8 cellular contexts compared by ENCODE assay signal in genomic region chr17:82229686-82230626, GRCh38. TPM values are rescaled to one million over a fixed set of nuclear protein-coding genes. Genes with fewer than 3 reads are reported as not detected.
DNase-seq lines count a peak whose midpoint lies in the region; FAIRE-seq and TF ChIP-seq lines count a peak whose summit lies in the region.

No MANE protein-coding gene starts in this region.

- FAIRE-seq in astrocyte (lab: Jason Lieb, UNC): no peak

- peaks cover 5% of the 10 kb centered on the region for H3K36me3 Mint-ChIP-seq in activated CD4-positive, alpha-beta T cell treated with anti-CD3 and anti-CD28 coated beads, Interleukin-2, amount 10 ng/mL, durations not matched to agents 7 days and 5 days (ENCODE audit: low read depth)
- no peaks in the 10 kb centered on the region for H3K36me3 Mint-ChIP-seq in astrocyte (ENCODE audit: low read depth, unreplicated experiment)

- peaks cover 31% of the 10 kb centered on the region for H3K4me1 ChIP-seq in astrocyte (ENCODE audit: insufficient read depth, low read length)
- peaks cover 3 to 24% (median 12%) of the 10 kb centered on the region in 4 donors for H3K4me1 ChIP-seq in liver (ENCODE audit: control insufficient read depth in 4 of 4, insufficient read depth in 4 of 4, low read length in 3 of 4)
- H3K4me1 ChIP-seq in tibial artery: peaks cover 0 to 53% (median 42%) of the 10 kb centered on the region in 4 donors

- no peak overlapping the region for H2AFZ ChIP-seq in astrocyte (ENCODE audit: low read depth, low read length)

- no peak for DNase-seq in activated CD4-positive, alpha-beta T cell treated with anti-CD3 and anti-CD28 coated beads, Interleukin-2, amount 10 ng/mL, durations not matched to agents 7 days and 5 days
- DNase-seq in activated CD4-positive, alpha-beta T cell treated with anti-CD3 and anti-CD28 coated beads for 48 hours: no peak
- DNase-seq in astrocyte (ENCODE audit: low read depth): no peak
- peak in 1 of 2 donors; percentile 70 for DNase-seq in tibial artery
- no peak for DNase-seq in NCI-H2029 treated with DMSO at 0.1 percent for 48 hours (lab: John Stamatoyannopoulos, UW)
- DNase-seq in NCI-H446 (lab: John Stamatoyannopoulos, UW): no peak
- no peak for DNase-seq in NCI-H524 (lab: John Stamatoyannopoulos, UW)

- no peaks in the 10 kb centered on the region for H3K27me3 Mint-ChIP-seq in activated CD4-positive, alpha-beta T cell treated with anti-CD3 and anti-CD28 coated beads, Interleukin-2, amount 10 ng/mL, durations not matched to agents 7 days and 5 days
- no peaks in the 10 kb centered on the region for H3K27me3 Mint-ChIP-seq in astrocyte (ENCODE audit: low read depth, unreplicated experiment)

- H3K27ac ChIP-seq in astrocyte (ENCODE audit: low read depth, low read length) (no peak overlapping the region), liver (ENCODE audit: low read depth in 1 of 2, low read length in 2 of 2) (peak overlapping the region; percentile 66 to 72), tibial artery (peak overlapping the region; percentile 82 to 92)

- H3K4me1 Mint-ChIP-seq in activated CD4-positive, alpha-beta T cell treated with anti-CD3 and anti-CD28 coated beads, Interleukin-2, amount 10 ng/mL, durations not matched to agents 7 days and 5 days: peaks cover 15% of the 10 kb centered on the region
- H3K4me1 Mint-ChIP-seq in astrocyte (ENCODE audit: low read depth, unreplicated experiment): peaks cover 3% of the 10 kb centered on the region

- peak overlapping the region; percentile 78 for H3K4me3 Mint-ChIP-seq in activated CD4-positive, alpha-beta T cell treated with anti-CD3 and anti-CD28 coated beads, Interleukin-2, amount 10 ng/mL, durations not matched to agents 7 days and 5 days
- peak overlapping the region; percentile 93 for H3K4me3 Mint-ChIP-seq in astrocyte (ENCODE audit: unreplicated experiment)

- POLR2A ChIA-PET in activated CD4-positive, alpha-beta T cell treated with anti-CD3 and anti-CD28 coated beads, Interleukin-2, amount 10 ng/mL, durations not matched to agents 7 days and 5 days (lab: Charles Lee): no interaction called here

- H3K36me3 ChIP-seq in astrocyte (ENCODE audit: insufficient read depth, low read length): no peaks in the 10 kb centered on the region
- no peaks in the 10 kb centered on the region for H3K36me3 ChIP-seq in liver (ENCODE audit: control insufficient read depth in 4 of 4, insufficient read depth in 3 of 4, low read depth in 1 of 4, low read length in 3 of 4)
- H3K36me3 ChIP-seq in tibial artery: no peaks in the 10 kb centered on the region

- TF ChIP-seq CTCF in astrocyte (IDR thresholded peaks at IDR 0.05; ENCODE audit: insufficient read depth, low read depth, low read length) (no peak), liver (IDR thresholded peaks at IDR 0.05; ENCODE audit: low read depth, low read length, missing input control) (no peak), tibial artery (IDR thresholded peaks at IDR 0.05) (no peak)

- peak overlapping the region; percentile 88 for H3K27ac Mint-ChIP-seq in activated CD4-positive, alpha-beta T cell treated with anti-CD3 and anti-CD28 coated beads, Interleukin-2, amount 10 ng/mL, durations not matched to agents 7 days and 5 days
- peak overlapping the region; percentile 89 for H3K27ac Mint-ChIP-seq in astrocyte (ENCODE audit: unreplicated experiment)

- 69% methylated on average over 30 of the region's 30 CpGs for WGBS in liver

- H3K4me3 ChIP-seq in astrocyte (ENCODE audit: insufficient read depth, low read depth, low read length) (peak overlapping the region; percentile 68), liver (ENCODE audit: low read depth in 1 of 3, low read length in 3 of 3) (peak overlapping the region in 1 of 3 donors; percentile 57), tibial artery (peak overlapping the region; percentile 56 to 58)

- intact Hi-C loops in tibial artery (cut with DNase I; ENCODE audit: low total_unique reads): no loop called here

- H3K27me3 ChIP-seq in astrocyte (ENCODE audit: insufficient read depth, low read length) (no peaks in the 10 kb centered on the region), liver (ENCODE audit: control insufficient read depth in 4 of 4, insufficient read depth in 4 of 4, low read length in 3 of 4) (no peaks in the 10 kb centered on the region), tibial artery (peaks cover 0 to 33% of the 10 kb centered on the region in 2 donors)

- H3K79me2 ChIP-seq in astrocyte (ENCODE audit: insufficient read depth, low read length): peaks cover 54% of the 10 kb centered on the region

- CTCF ChIA-PET in activated CD4-positive, alpha-beta T cell treated with anti-CD3 and anti-CD28 coated beads, Interleukin-2, amount 10 ng/mL, durations not matched to agents 7 days and 5 days (lab: Charles Lee): interaction anchor here (1.0 to 1.6 kb wide), 5 partner anchors 8 to 200 kb away, joined by 3 to 8 read pairs (median 4); no protein-coding TSS in a partner anchor

- no peaks in the 10 kb centered on the region for H3K9me3 ChIP-seq in astrocyte (ENCODE audit: insufficient read depth, low read depth, low read length)
- no peaks in the 10 kb centered on the region for H3K9me3 ChIP-seq in liver (ENCODE audit: control insufficient read depth in 4 of 4, low read length in 3 of 4)
- H3K9me3 ChIP-seq in tibial artery: no peaks in the 10 kb centered on the region

- H3K9ac ChIP-seq in astrocyte (ENCODE audit: low read length) (peak overlapping the region; percentile 65), liver (ENCODE audit: low read depth in 1 of 2, low read length in 2 of 2) (peak overlapping the region in 1 of 2 donors; percentile 59)

- peaks cover 38% of the 10 kb centered on the region for H4K20me1 ChIP-seq in astrocyte (ENCODE audit: insufficient read depth, low read length)

- H3K9me3 Mint-ChIP-seq in activated CD4-positive, alpha-beta T cell treated with anti-CD3 and anti-CD28 coated beads, Interleukin-2, amount 10 ng/mL, durations not matched to agents 7 days and 5 days: no peaks in the 10 kb centered on the region
- no peaks in the 10 kb centered on the region for H3K9me3 Mint-ChIP-seq in astrocyte (ENCODE audit: unreplicated experiment)

- no peak for TF ChIP-seq RAD21 in liver (IDR thresholded peaks at IDR 0.05)

- peak overlapping the region; percentile 88 for H3K4me2 ChIP-seq in astrocyte (ENCODE audit: low read length)

TF ChIP-seq in liver, 16 proteins besides CTCF, POLR2A, EP300 and RAD21 (continues in another document):
- TF ChIP-seq NR2F2 (IDR thresholded peaks at IDR 0.05): no peak
- no peak for TF ChIP-seq GABPA (IDR thresholded peaks at IDR 0.05 in 1 of 2, conservative IDR thresholded peaks at IDR 0.05 in 1 of 2)
- no peak for TF ChIP-seq JUND (IDR thresholded peaks at IDR 0.05)
- TF ChIP-seq ZBTB33 (IDR thresholded peaks at IDR 0.05): no peak
- TF ChIP-seq RXRA (IDR thresholded peaks at IDR 0.05): no peak
- TF ChIP-seq REST (IDR thresholded peaks at IDR 0.05): no peak
- TF ChIP-seq EGR1 (IDR thresholded peaks at IDR 0.05; ENCODE audit: low read depth in 2 of 2): no peak

RNA-seq across cellular contexts. Expression of gene SLC16A3, which starts 1.1 kb away (rescaled TPM):
- total RNA-seq in activated CD4-positive, alpha-beta T cell treated with anti-CD3 and anti-CD28 coated beads, Interleukin-2, amount 10 ng/mL, durations not matched to agents 7 days and 5 days: 100 to 1,000 TPM; 104 to 140 TPM
- total RNA-seq in astrocyte (292 and 385 TPM in 2 replicates), liver (10 to 100 TPM in 1 of 2 donors, 1 to 10 TPM in 1; 9.2 to 10.5 TPM)
- 1 to 10 TPM; 1.1 to 8.4 TPM for polyA plus RNA-seq in liver

RNA-seq across cellular contexts. Expression of gene CCDC57, which starts 17.3 kb away (rescaled TPM):
- total RNA-seq in activated CD4-positive, alpha-beta T cell treated with anti-CD3 and anti-CD28 coated beads, Interleukin-2, amount 10 ng/mL, durations not matched to agents 7 days and 5 days: 10 to 100 TPM; 60.5 to 69.7 TPM
- 19.9 and 20.4 TPM in 2 replicates for total RNA-seq in astrocyte
- 10 to 100 TPM in 1 of 2 donors, 1 to 10 TPM in 1; 5.4 to 13.6 TPM for total RNA-seq in liver
- 10 to 100 TPM in 1 of 2 donors, 1 to 10 TPM in 1; 9.8 to 19.1 TPM for polyA plus RNA-seq in liver

RNA-seq across cellular contexts. Expression of gene CSNK1D, which starts 43.5 kb away (rescaled TPM):
- total RNA-seq in activated CD4-positive, alpha-beta T cell treated with anti-CD3 and anti-CD28 coated beads, Interleukin-2, amount 10 ng/mL, durations not matched to agents 7 days and 5 days: 100 to 1,000 TPM; 115 to 142 TPM
- total RNA-seq in astrocyte: 146 and 153 TPM in 2 replicates
- 10 to 100 TPM; 22.0 to 49.0 TPM for total RNA-seq in liver
- polyA plus RNA-seq in liver: 10 to 100 TPM; 29.0 to 39.3 TPM

Comparison
In these comparisons a context has a peak if more than half of its experiments do, and no peak if none do; other contexts are left out.
1. RNA of gene SLC16A3, which starts 1.1 kb away (total RNA-seq): 292 to 385 TPM in astrocyte and 104 to 140 TPM in activated CD4-positive, alpha-beta T cell treated with anti-CD3 and anti-CD28 coated beads, Interleukin-2, amount 10 ng/mL, durations not matched to agents 7 days and 5 days; 9.2 to 10.5 TPM in liver; every median in the first group is over 4 times any median in the second.